In genomic region chr13:28533441-28534166, GRCh38 we compare ENCODE assay signal across 15 cellular contexts. TPM values are rescaled to one million over a fixed set of nuclear protein-coding genes. Genes with fewer than 3 reads are reported as not detected.
DNase-seq lines count a peak whose midpoint lies in the region; ATAC-seq and TF ChIP-seq lines count a peak whose summit lies in the region.
"Had no signal": no experiment of that assay in that cellular context is flagged by ENCODE, and none has a peak within 500 bp of the region (broad histone marks: within the 10 kb centered on the region; RNA-seq: fewer than 3 reads in every experiment).

No MANE protein-coding gene starts in this region.

- H3K9me3 ChIP-seq in HUES6 (ENCODE audit: control insufficient read depth, insufficient read depth, low read depth, low read length): peaks cover 18% of the 10 kb centered on the region
- H3K9me3 ChIP-seq in hepatocyte (ENCODE audit: low read depth): no peaks in the 10 kb centered on the region
- H3K9me3 ChIP-seq in parathyroid adenoma (ENCODE audit: control insufficient read depth, low read length): no peaks in the 10 kb centered on the region
- H3K9me3 ChIP-seq: colonic mucosa, SJCRH30 had no signal

- intact Hi-C loops in lower leg skin (cut with DNase I; ENCODE audit: low total_unique reads): no loop called here

- H3K79me2 ChIP-seq in hepatocyte (no peaks in the 10 kb centered on the region), parathyroid adenoma (no peaks in the 10 kb centered on the region)

- H3K4me3 ChIP-seq in HUES6 (ENCODE audit: low read depth, low read length) (peak overlapping the region; percentile 64), hepatocyte (no peak overlapping the region), parathyroid adenoma (ENCODE audit: low read depth, low read length) (no peak overlapping the region), lower leg skin (ENCODE audit: low read depth, poor library complexity, severe bottlenecking) (no peak overlapping the region)
- H3K4me3 ChIP-seq: SJCRH30 had no signal

- peak overlapping the region; percentile 85 for H3K4me2 ChIP-seq in hepatocyte
- no peak overlapping the region for H3K4me2 ChIP-seq in parathyroid adenoma (ENCODE audit: low read length)

- H3K36me3 ChIP-seq in HUES6 (ENCODE audit: control insufficient read depth, insufficient read depth, low read length) (no peaks in the 10 kb centered on the region), hepatocyte (replicated peaks; ENCODE audit: insufficient read depth, low read depth) (no peaks in the 10 kb centered on the region), parathyroid adenoma (ENCODE audit: control insufficient read depth, insufficient read depth, low read length) (no peaks in the 10 kb centered on the region)
- H3K36me3 ChIP-seq: BE2C, colonic mucosa, SJCRH30 had no signal

- peak; percentile 28 for DNase-seq in ELR (ENCODE audit: low read depth)
- no peak for DNase-seq in hepatocyte (ENCODE audit: low spot score)
- DNase-seq in lower leg skin (ENCODE audit: low spot score in 2 of 2): no peak
- no peak for DNase-seq in iPS-NIHi11 (ENCODE audit: low spot score)
- DNase-seq: activated CD8-positive, alpha-beta T cell treated with anti-CD3 and anti-CD28 coated beads for 36 hours; colonic mucosa; DMS79; MM.1S; NCI-H187 treated with DMSO at 0.1 percent for 48 hours; SJCRH30 had no signal

- H3K9ac ChIP-seq in HUES6 (ENCODE audit: low read length): no peak overlapping the region
- no peak overlapping the region for H3K9ac ChIP-seq in parathyroid adenoma

- no peaks in the 10 kb centered on the region for H4K20me1 ChIP-seq in hepatocyte (ENCODE audit: insufficient read depth, poor library complexity, severe bottlenecking)

- H2AFZ ChIP-seq in hepatocyte (no peak overlapping the region), parathyroid adenoma (no peak overlapping the region)

- H3K9me2 ChIP-seq in hepatocyte (replicated peaks; ENCODE audit: insufficient read depth): no peaks in the 10 kb centered on the region

- no peak for TF ChIP-seq POLR2A in lower leg skin (IDR thresholded peaks at IDR 0.05)

- TF ChIP-seq CTCF in hepatocyte (IDR thresholded peaks at IDR 0.05; ENCODE audit: poor library complexity) (no peak), parathyroid adenoma (IDR thresholded peaks at IDR 0.05) (no peak), lower leg skin (IDR thresholded peaks at IDR 0.05) (no peak)

- no peak for ATAC-seq in HG03108 (IDR thresholded peaks at IDR 0.05; ENCODE audit: unreplicated experiment)

- peaks cover 41% of the 10 kb centered on the region for H3K27me3 ChIP-seq in HUES6 (ENCODE audit: control insufficient read depth, insufficient read depth, low read length)
- peaks cover 38% of the 10 kb centered on the region for H3K27me3 ChIP-seq in hepatocyte
- no peaks in the 10 kb centered on the region for H3K27me3 ChIP-seq in parathyroid adenoma (ENCODE audit: control insufficient read depth, insufficient read depth, low read length)

- WGBS in hepatocyte (ENCODE audit: low lambda C conversion rate, missing lambda C conversion rate): 91% methylated on average over 7 of the region's 7 CpGs
- WGBS in lower leg skin, 2 donors: 89 to 91% methylated on average over 7 of the region's 7 CpGs

- H3K4me1 ChIP-seq in HUES6 (ENCODE audit: control insufficient read depth, insufficient read depth, low read length): peaks cover 20% of the 10 kb centered on the region
- peaks cover 10% of the 10 kb centered on the region for H3K4me1 ChIP-seq in hepatocyte (ENCODE audit: insufficient read depth)
- no peaks in the 10 kb centered on the region for H3K4me1 ChIP-seq in parathyroid adenoma
- H3K4me1 ChIP-seq: BE2C, colonic mucosa, SJCRH30 had no signal

- H3K27ac ChIP-seq in HUES6 (ENCODE audit: low read depth, low read length): no peak overlapping the region
- H3K27ac ChIP-seq in hepatocyte: no peak overlapping the region
- H3K27ac ChIP-seq in parathyroid adenoma: peak overlapping the region; percentile 7
- H3K27ac ChIP-seq: colonic mucosa, SJCRH30 had no signal

RNA-seq across cellular contexts. Expression of gene FLT1, which starts 38.7 kb away (rescaled TPM):
- total RNA-seq in hepatocyte: 37.0 and 40.1 TPM in 2 replicates
- polyA plus RNA-seq in hepatocyte: 30.2 and 30.4 TPM in 2 replicates
- 10 to 100 TPM in 2 of 4 donors, 1 to 10 TPM in 2; 5.3 to 16.3 (median 9.7) TPM for total RNA-seq in lower leg skin
- total RNA-seq: NCI-H460 had no signal
